ENCODE assay signal across 33 cellular contexts in the genomic region with DNA sequence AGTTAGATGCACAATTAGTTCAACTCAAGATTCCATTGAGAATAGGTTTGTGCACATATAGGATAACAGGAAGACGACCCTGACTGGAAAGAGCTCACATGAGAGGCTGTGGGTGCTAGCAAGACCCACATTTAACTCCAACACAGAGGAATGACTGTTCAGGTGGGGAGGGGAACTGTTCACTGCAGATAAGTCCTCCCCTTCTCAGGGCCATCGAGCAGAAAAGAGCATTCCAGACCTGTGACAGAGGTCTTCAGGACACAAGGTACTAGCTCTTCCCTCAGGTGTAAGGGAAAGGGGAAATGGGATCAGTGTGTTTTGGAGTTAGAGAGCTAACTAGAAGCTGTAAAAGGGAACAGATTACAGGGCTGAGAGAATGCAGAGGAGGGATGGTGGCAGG. TPM values are rescaled to one million over a fixed set of nuclear protein-coding genes. Genes with fewer than 3 reads are reported as not detected.
"Had no signal": no experiment of that assay in that cellular context is flagged by ENCODE, and none has a peak within 500 bp of the region (broad histone marks: within the 10 kb centered on the region; RNA-seq: fewer than 3 reads in every experiment).

No MANE protein-coding gene starts in this region.

- ATAC-seq: activated CD4-positive, alpha-beta T cell treated with anti-CD3 and anti-CD28 coated beads for 36 hours; activated CD8-positive, alpha-beta memory T cell treated with anti-CD3 and anti-CD28 coated beads, Interleukin-2, amount 10 ng/mL, durations not matched to agents 7 days and 5 days; activated CD8-positive, alpha-beta T cell treated with anti-CD3 and anti-CD28 coated beads, Interleukin-2, amount 10 ng/mL, durations not matched to agents 7 days and 5 days; activated naive CD8-positive, alpha-beta T cell treated with anti-CD3 and anti-CD28 coated beads, Interleukin-2, amount 50 U/mL, for 24 hours; esophagus mucosa had no signal

- H3K36me3 ChIP-seq: adrenal gland, breast epithelium, cardiac muscle cell, colonic mucosa had no signal

- H3K4me1 Mint-ChIP-seq: activated CD4-positive, alpha-beta T cell treated with anti-CD3 and anti-CD28 coated beads for 36 hours; activated CD8-positive, alpha-beta memory T cell treated with anti-CD3 and anti-CD28 coated beads, Interleukin-2, amount 10 ng/mL, durations not matched to agents 7 days and 5 days; activated naive CD4-positive, alpha-beta T cell treated with anti-CD3 and anti-CD28 coated beads, Interleukin-2, amount 50 U/mL, for 24 hours; activated naive CD8-positive, alpha-beta T cell treated with anti-CD3 and anti-CD28 coated beads, Interleukin-2, amount 50 U/mL, for 24 hours; brain; endodermal cell had no signal

- H3K36me3 Mint-ChIP-seq: activated CD4-positive, alpha-beta memory T cell treated with anti-CD3 and anti-CD28 coated beads for 36 hours; activated CD8-positive, alpha-beta memory T cell treated with anti-CD3 and anti-CD28 coated beads, Interleukin-2, amount 10 ng/mL, durations not matched to agents 7 days and 5 days; activated naive CD4-positive, alpha-beta T cell treated with anti-CD3 and anti-CD28 coated beads, Interleukin-2, amount 50 U/mL, for 24 hours; activated naive CD8-positive, alpha-beta T cell treated with anti-CD3 and anti-CD28 coated beads for 36 hours; brain had no signal

- FAIRE-seq: frontal cortex had no signal

- H3K9me3 ChIP-seq: adrenal gland, breast epithelium, colonic mucosa had no signal

- H3K27ac Mint-ChIP-seq: activated CD4-positive, alpha-beta memory T cell treated with anti-CD3 and anti-CD28 coated beads for 36 hours; activated CD4-positive, alpha-beta T cell treated with anti-CD3 and anti-CD28 coated beads for 36 hours; activated CD4-positive, alpha-beta T cell treated with anti-CD3 and anti-CD28 coated beads, Interleukin-2, amount 10 ng/mL, durations not matched to agents 24 days and 14 days; activated CD8-positive, alpha-beta memory T cell treated with anti-CD3 and anti-CD28 coated beads, Interleukin-2, amount 10 ng/mL, durations not matched to agents 7 days and 5 days; activated CD8-positive, alpha-beta T cell treated with anti-CD3 and anti-CD28 coated beads, Interleukin-2, amount 10 ng/mL, durations not matched to agents 7 days and 5 days; activated naive CD4-positive, alpha-beta T cell treated with anti-CD3 and anti-CD28 coated beads for 36 hours; activated naive CD4-positive, alpha-beta T cell treated with anti-CD3 and anti-CD28 coated beads, Interleukin-2, amount 50 U/mL, for 24 hours; activated naive CD8-positive, alpha-beta T cell treated with anti-CD3 and anti-CD28 coated beads for 36 hours; activated naive CD8-positive, alpha-beta T cell treated with anti-CD3 and anti-CD28 coated beads, Interleukin-2, amount 50 U/mL, for 24 hours; activated T-helper 1 cell treated with anti-CD3 and anti-CD28 coated beads, Interleukin-12 subunit alpha, Interleukin-12 subunit beta, Interleukin-2, Interleukin-4 antibody, amounts not matched to agents 30 ng/mL and 10 ng/mL and 1 ng/mL, durations not matched to agents 14 hours and 24 hours and 36 hours; activated T-helper 2 cell treated with anti-CD3 and anti-CD28 coated beads, Interferon-gamma antibody, Interleukin-2, Interleukin-4, amounts not matched to agents 10 μg/mL and 5 μg/mL and 100 μg/mL, durations not matched to agents 14 hours and 24 hours and 36 hours; brain; endodermal cell had no signal

- H3K9me3 Mint-ChIP-seq: activated CD4-positive, alpha-beta memory T cell treated with anti-CD3 and anti-CD28 coated beads for 36 hours; activated CD4-positive, alpha-beta T cell treated with anti-CD3 and anti-CD28 coated beads, Interleukin-2, amount 10 ng/mL, durations not matched to agents 24 days and 14 days; activated naive CD4-positive, alpha-beta T cell treated with anti-CD3 and anti-CD28 coated beads for 36 hours; activated naive CD4-positive, alpha-beta T cell treated with anti-CD3 and anti-CD28 coated beads, Interleukin-2, amount 50 U/mL, for 24 hours; activated naive CD8-positive, alpha-beta T cell treated with anti-CD3 and anti-CD28 coated beads for 36 hours; activated naive CD8-positive, alpha-beta T cell treated with anti-CD3 and anti-CD28 coated beads, Interleukin-2, amount 50 U/mL, for 24 hours; activated T-helper 1 cell treated with anti-CD3 and anti-CD28 coated beads, Interleukin-12 subunit alpha, Interleukin-12 subunit beta, Interleukin-2, Interleukin-4 antibody, amounts not matched to agents 30 ng/mL and 10 ng/mL and 1 ng/mL, durations not matched to agents 14 hours and 24 hours and 36 hours; activated T-helper 2 cell treated with anti-CD3 and anti-CD28 coated beads, Interferon-gamma antibody, Interleukin-2, Interleukin-4, amounts not matched to agents 10 μg/mL and 5 μg/mL and 100 μg/mL, durations not matched to agents 14 hours and 24 hours and 36 hours; brain; endodermal cell had no signal

- H3K27ac ChIP-seq: adrenal gland, breast epithelium, cardiac muscle cell, colonic mucosa, dorsolateral prefrontal cortex had no signal

- H3K4me3 ChIP-seq: adrenal gland, breast epithelium, cardiac muscle cell, colonic mucosa, dorsolateral prefrontal cortex had no signal

- H3K27me3 ChIP-seq: adrenal gland, breast epithelium, colonic mucosa had no signal

- H3K4me1 ChIP-seq: adrenal gland, breast epithelium, colonic mucosa had no signal

- H3K4me3 Mint-ChIP-seq: activated CD4-positive, alpha-beta memory T cell treated with anti-CD3 and anti-CD28 coated beads for 36 hours; activated CD4-positive, alpha-beta T cell treated with anti-CD3 and anti-CD28 coated beads for 36 hours; activated CD4-positive, alpha-beta T cell treated with anti-CD3 and anti-CD28 coated beads, Interleukin-2, amount 10 ng/mL, durations not matched to agents 24 days and 14 days; activated CD8-positive, alpha-beta memory T cell treated with anti-CD3 and anti-CD28 coated beads, Interleukin-2, amount 10 ng/mL, durations not matched to agents 7 days and 5 days; activated CD8-positive, alpha-beta T cell treated with anti-CD3 and anti-CD28 coated beads, Interleukin-2, amount 10 ng/mL, durations not matched to agents 7 days and 5 days; activated naive CD4-positive, alpha-beta T cell treated with anti-CD3 and anti-CD28 coated beads for 36 hours; activated naive CD4-positive, alpha-beta T cell treated with anti-CD3 and anti-CD28 coated beads, Interleukin-2, amount 50 U/mL, for 24 hours; activated naive CD8-positive, alpha-beta T cell treated with anti-CD3 and anti-CD28 coated beads for 36 hours; activated naive CD8-positive, alpha-beta T cell treated with anti-CD3 and anti-CD28 coated beads, Interleukin-2, amount 50 U/mL, for 24 hours; activated T-helper 1 cell treated with anti-CD3 and anti-CD28 coated beads, Interleukin-12 subunit alpha, Interleukin-12 subunit beta, Interleukin-2, Interleukin-4 antibody, amounts not matched to agents 30 ng/mL and 10 ng/mL and 1 ng/mL, durations not matched to agents 14 hours and 24 hours and 36 hours; brain; endodermal cell had no signal

- DNase-seq: activated CD4-positive, alpha-beta memory T cell treated with anti-CD3 and anti-CD28 coated beads for 36 hours; activated CD4-positive, alpha-beta T cell treated with anti-CD3 and anti-CD28 coated beads for 36 hours; activated CD4-positive, alpha-beta T cell treated with anti-CD3 and anti-CD28 coated beads, Interleukin-2, amount 10 ng/mL, durations not matched to agents 24 days and 14 days; activated CD4-positive, CD25-positive, alpha-beta regulatory T cell; activated CD4-positive, CD25-positive, alpha-beta regulatory T cell treated with anti-CD3 and anti-CD28 coated beads, Interleukin-2, amount 50 U/mL, for 72 hours; activated CD8-positive, alpha-beta memory T cell treated with anti-CD3 and anti-CD28 coated beads, Interleukin-2, amount 10 ng/mL, durations not matched to agents 7 days and 5 days; activated CD8-positive, alpha-beta memory T cell treated with anti-CD3 and anti-CD28 coated beads, Interleukin-2, amount 50 U/mL, for 4 hours; activated CD8-positive, alpha-beta T cell treated with anti-CD3 and anti-CD28 coated beads, Interleukin-2, amount 10 ng/mL, durations not matched to agents 7 days and 5 days; activated effector memory CD4-positive, alpha-beta T cell treated with anti-CD3 and anti-CD28 coated beads, Interleukin-2, amount 50 U/mL, for 16 hours; activated naive CD4-positive, alpha-beta T cell treated with anti-CD3 and anti-CD28 coated beads for 36 hours; activated naive CD8-positive, alpha-beta T cell treated with anti-CD3 and anti-CD28 coated beads for 36 hours; activated naive CD8-positive, alpha-beta T cell treated with anti-CD3 and anti-CD28 coated beads, Interleukin-2, amount 50 U/mL, for 24 hours; activated T-cell treated with anti-CD3 and anti-CD28 coated beads, Interleukin-2, amount 50 U/mL, for 1 hour; activated T-cell treated with anti-CD3 and anti-CD28 coated beads, Interleukin-2, amount 50 U/mL, for 48 hours; adrenal gland; amygdala; aorta; central memory CD4-positive, alpha-beta T cell; cerebellar nuclear complex; colonic mucosa; dorsolateral prefrontal cortex; effector memory CD4-positive, alpha-beta T cell; endodermal cell; T-helper 2 cell had no signal

RNA-seq across cellular contexts. Expression of a gene that starts 8.7 kb away (rescaled TPM):
- total RNA-seq: activated CD4-positive, alpha-beta memory T cell treated with anti-CD3 and anti-CD28 coated beads for 36 hours; activated CD4-positive, alpha-beta T cell treated with anti-CD3 and anti-CD28 coated beads for 36 hours; activated CD8-positive, alpha-beta memory T cell treated with anti-CD3 and anti-CD28 coated beads for 36 hours; activated naive CD8-positive, alpha-beta T cell treated with anti-CD3 and anti-CD28 coated beads for 36 hours had no signal
